Comparison of ENCODE assay signal across 9 cellular contexts in the genomic region with DNA sequence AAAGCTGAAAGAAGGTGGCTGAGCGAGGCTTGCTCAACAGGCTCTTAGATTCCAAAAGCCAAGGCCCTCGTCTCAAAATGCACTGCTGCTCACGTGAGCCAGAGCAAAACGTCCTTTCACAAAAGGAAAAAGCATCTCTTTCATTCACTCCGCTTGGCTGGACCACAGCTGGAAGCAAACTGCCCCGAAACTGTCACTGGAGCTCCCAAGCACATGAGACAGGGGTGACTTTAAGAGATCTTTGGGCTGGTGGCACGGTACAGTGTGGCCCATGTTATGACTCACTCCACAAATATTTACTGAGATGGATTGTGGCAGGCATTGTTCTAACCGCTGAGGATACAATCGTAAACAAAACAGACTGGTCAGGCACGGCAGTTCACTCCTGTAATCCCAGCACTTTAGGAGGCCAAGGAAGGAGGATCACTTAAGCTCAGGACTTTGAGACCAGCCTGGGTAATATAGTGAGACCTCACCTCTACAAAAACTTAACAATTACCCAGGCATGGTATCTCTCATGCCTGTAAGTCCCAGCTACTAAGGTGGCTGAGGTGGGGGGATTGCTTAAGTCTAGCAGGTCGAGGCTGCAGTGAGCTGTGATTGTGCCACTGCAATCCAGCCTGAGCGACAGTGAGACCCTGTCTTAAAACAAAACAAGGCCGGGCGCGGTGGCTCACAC. TPM values are rescaled to one million over a fixed set of nuclear protein-coding genes. Genes with fewer than 3 reads are reported as not detected.
DNase-seq lines count a peak whose midpoint lies in the region; ATAC-seq, FAIRE-seq and TF ChIP-seq lines count a peak whose summit lies in the region.
"Had no signal": no experiment of that assay in that cellular context is flagged by ENCODE, and none has a peak within 500 bp of the region (broad histone marks: within the 10 kb centered on the region; RNA-seq: fewer than 3 reads in every experiment).

No MANE protein-coding gene starts in this region.

- no peaks in the 10 kb centered on the region for H3K9me3 ChIP-seq in GM12878 (replicated peaks; ENCODE audit: control insufficient read depth, insufficient read depth, low read length)
- no peaks in the 10 kb centered on the region for H3K9me3 ChIP-seq in keratinocyte (ENCODE audit: control insufficient read depth, low read depth, low read length)
- H3K9me3 ChIP-seq in stomach, result no peaks in the 10 kb centered on the region
- no peaks in the 10 kb centered on the region for H3K9me3 ChIP-seq in WERI-Rb-1 (ENCODE audit: severe bottlenecking)

- TF ChIP-seq POLR2A in GM12878 (IDR thresholded peaks at IDR 0.05; ENCODE audit: low read depth, low read length) (no peak), stomach (IDR thresholded peaks at IDR 0.05) (no peak)

- POLR2A ChIA-PET in GM12878 (lab: Charles Lee), result interaction anchor here (0.7 to 6.3 kb wide), 6 partner anchors 21 to 723 kb away, joined by 3 to 69 read pairs (median 4); a partner anchor contains a TSS

- FAIRE-seq in GM12878 (lab: Jason Lieb, UNC) (no peak), keratinocyte (lab: Jason Lieb, UNC) (peak; percentile 49)

- in situ Hi-C loops in GM12878 (cut with MboI), result no loop called here

- H3K4me2 ChIP-seq in GM12878 (ENCODE audit: control insufficient read depth, insufficient read depth) (no peak overlapping the region), keratinocyte (ENCODE audit: control insufficient read depth, extremely low read depth, insufficient read depth, low read depth, low read length) (peak overlapping the region; percentile 58)

- peaks cover 2 to 9% (median 3%) of the 10 kb centered on the region in 3 donors for H3K27me3 Mint-ChIP-seq in CD14-positive monocyte (ENCODE audit: low read depth in 3 of 3)
- H3K27me3 Mint-ChIP-seq: memory B cell had no signal

- H4K20me1 ChIP-seq in GM12878 (ENCODE audit: control insufficient read depth, insufficient read depth) (no peaks in the 10 kb centered on the region), keratinocyte (ENCODE audit: control insufficient read depth, extremely low read depth, insufficient read depth, low read length) (no peaks in the 10 kb centered on the region)

- 89% methylated on average over 14 of the region's 15 CpGs for WGBS in GM12878 (ENCODE audit: insufficient coverage, insufficient replicate concordance, low lambda C conversion rate, missing lambda C conversion rate)
- 45 to 55% (median 46%) methylated on average over 14 to 15 of the region's 15 CpGs for WGBS in stomach, 5 donors

- H3K4me3 Mint-ChIP-seq in CD14-positive monocyte, result no peak overlapping the region
- H3K4me3 Mint-ChIP-seq: memory B cell had no signal

- DNase-seq in CD14-positive monocyte (ENCODE audit: low spot score) (peak; percentile 26), LHCN-M2 (ENCODE audit: low read depth) (peak; percentile 97), GM12878 (ENCODE audit: low read depth, low spot score) (no peak), keratinocyte (ENCODE audit: low read depth, low spot score) (no peak), stomach (peak; percentile 45), WERI-Rb-1 (no peak), SKM-1 (lab: John Stamatoyannopoulos, UW; ENCODE audit: unreplicated experiment) (no peak)

- BruUV-seq in GM12878 (replicated peaks; lab: Mats Ljungman, UMichigan), result no TSS peak

- no peaks in the 10 kb centered on the region for H3K9me1 ChIP-seq in keratinocyte (ENCODE audit: control insufficient read depth, extremely low read depth, insufficient read depth, low read length)

- H3K36me3 Mint-ChIP-seq in CD14-positive monocyte, result peaks cover 5 to 6% of the 10 kb centered on the region in 2 donors

- H3K27me3 ChIP-seq in GM12878 (replicated peaks in 1 of 2; ENCODE audit: control insufficient read depth in 2 of 2, insufficient read depth in 2 of 2, low read length in 1 of 2) (no peaks in the 10 kb centered on the region), keratinocyte (ENCODE audit: control insufficient read depth, extremely low read depth, insufficient read depth, low read length) (no peaks in the 10 kb centered on the region), stomach (no peaks in the 10 kb centered on the region), WERI-Rb-1 (ENCODE audit: insufficient read depth, low read depth, severe bottlenecking) (no peaks in the 10 kb centered on the region)

- H3K9ac ChIP-seq in GM12878 (ENCODE audit: control insufficient read depth, insufficient read depth, low read length) (no peak overlapping the region), keratinocyte (ENCODE audit: control insufficient read depth, extremely low read depth, insufficient read depth, low read length) (peak overlapping the region; percentile 33)

- H3K79me2 ChIP-seq in GM12878 (ENCODE audit: control insufficient read depth, insufficient read depth, low read length) (peaks cover 28% of the 10 kb centered on the region), keratinocyte (ENCODE audit: control insufficient read depth, insufficient read depth, low read length) (no peaks in the 10 kb centered on the region)

- peak overlapping the region in 1 of 7 donors; percentile 33 for H3K27ac Mint-ChIP-seq in CD14-positive monocyte

- H3K27ac ChIP-seq in GM12878 (ENCODE audit: control insufficient read depth, insufficient read depth) (peak overlapping the region; percentile 35), keratinocyte (ENCODE audit: control insufficient read depth, insufficient read depth, low read length) (peak overlapping the region; percentile 49), stomach (peak overlapping the region; percentile 42 to 95 (median 83)), WERI-Rb-1 (no peak overlapping the region)

- ATAC-seq in GM12878 (peak; percentile 7; the same call in 2 of the 3 replicates), GM21423 (IDR thresholded peaks at IDR 0.05; ENCODE audit: unreplicated experiment) (no peak)

- H2AFZ ChIP-seq in GM12878 (ENCODE audit: control insufficient read depth, low read depth, low read length), result no peak overlapping the region
- H2AFZ ChIP-seq in keratinocyte (ENCODE audit: control insufficient read depth, low read length), result no peak overlapping the region

- no peaks in the 10 kb centered on the region for H3K36me3 ChIP-seq in GM12878 (ENCODE audit: control insufficient read depth in 2 of 2, insufficient read depth in 2 of 2, low read length in 1 of 2)
- no peaks in the 10 kb centered on the region for H3K36me3 ChIP-seq in keratinocyte (ENCODE audit: control insufficient read depth in 2 of 2, extremely low read depth in 1 of 2, insufficient read depth in 2 of 2, low read length in 2 of 2)
- H3K36me3 ChIP-seq in stomach, result no peaks in the 10 kb centered on the region
- H3K36me3 ChIP-seq in WERI-Rb-1, result no peaks in the 10 kb centered on the region

- CTCF ChIA-PET in GM12878 (lab: Yijun Ruan, JAX), result interaction anchor here (5.1 kb wide), 1 partner anchor 25 kb away, joined by 23 read pairs; a partner anchor contains a TSS

- TF ChIP-seq EP300 in GM12878 (IDR thresholded peaks at IDR 0.05; ENCODE audit: borderline replicate concordance in 1 of 2, control insufficient read depth in 1 of 2, low read depth in 2 of 2, low read length in 2 of 2) (no peak), stomach (IDR thresholded peaks at IDR 0.05) (no peak)

- intact Hi-C loops in CD14-positive monocyte (cut with micrococcal nuclease) (no loop called here), GM12878 (cut with micrococcal nuclease; ENCODE audit: unreplicated experiment) (loop anchor here (5.0 kb wide), 1 partner anchor 34 kb away; no protein-coding TSS in a partner anchor), stomach (cut with DNase I; ENCODE audit: low total_unique reads) (no loop called here)

- H3K4me1 Mint-ChIP-seq in CD14-positive monocyte, result peaks cover 49% of the 10 kb centered on the region

- dilution Hi-C loops in keratinocyte (cut with MboI; ENCODE audit: extremely low pct_ligation_motif_present, low sequenced_read_pairs), result no loop called here

- H3K9me3 Mint-ChIP-seq in CD14-positive monocyte, result peaks cover 0 to 2% (median 0%) of the 10 kb centered on the region in 7 donors
- H3K9me3 Mint-ChIP-seq: memory B cell had no signal

- H3K4me1 ChIP-seq in GM12878 (ENCODE audit: control insufficient read depth, insufficient read depth, low read length) (peaks cover 52% of the 10 kb centered on the region), keratinocyte (ENCODE audit: control insufficient read depth, extremely low read depth, insufficient read depth, low read length) (peaks cover 51% of the 10 kb centered on the region), stomach (peaks cover 21 to 77% (median 67%) of the 10 kb centered on the region in 4 donors)

- H3K4me3 ChIP-seq in GM12878 (no peak overlapping the region), keratinocyte (ENCODE audit: control insufficient read depth in 2 of 3, extremely low read depth in 1 of 3, insufficient read depth in 2 of 3, low read depth in 1 of 3, low read length in 3 of 3) (no peak overlapping the region), stomach (no peak overlapping the region), WERI-Rb-1 (ENCODE audit: low read depth, low read length) (no peak overlapping the region)

- TF ChIP-seq RAD21 in GM12878 (IDR thresholded peaks at IDR 0.05; ENCODE audit: insufficient read depth, low read depth, low read length), result no peak

- RAD21 ChIA-PET in GM12878 (lab: Charles Lee; ENCODE audit: unreplicated experiment), result interaction anchor here (0.8 to 2.3 kb wide), 6 partner anchors 23 to 128 kb away, joined by 3 to 9 read pairs (median 4); a partner anchor contains a TSS

- TF ChIP-seq CTCF in CD14-positive monocyte (IDR thresholded peaks at IDR 0.05) (no peak), GM12878 (IDR thresholded peaks at IDR 0.05 in 2 of 3, conservative IDR thresholded peaks at IDR 0.05 in 1 of 3; ENCODE audit: control insufficient read depth in 2 of 3, extremely low read depth in 1 of 3, insufficient read depth in 1 of 3, low read depth in 3 of 3, low read length in 3 of 3) (no peak), keratinocyte (optimal IDR thresholded peaks at IDR 0.05 in 1 of 3, IDR thresholded peaks at IDR 0.05 in 1 of 3, conservative IDR thresholded peaks at IDR 0.05 in 1 of 3; ENCODE audit: extremely low read depth in 1 of 3, insufficient read depth in 2 of 3, low read length in 3 of 3) (no peak), stomach (IDR thresholded peaks at IDR 0.05) (no peak), WERI-Rb-1 (IDR thresholded peaks at IDR 0.05; ENCODE audit: low read depth, low read length) (no peak)

- SMC1A ChIA-PET in GM12878 (lab: Charles Lee; ENCODE audit: uncharacterized antibody, unreplicated experiment), result interaction anchor here (0.7 to 2.4 kb wide), 6 partner anchors 11 to 125 kb away, joined by 3 to 9 read pairs (median 4); no protein-coding TSS in a partner anchor

RNA-seq across cellular contexts. Expression of a gene that starts 3.6 kb away (rescaled TPM):
- polyA plus RNA-seq in CD14-positive monocyte (under 1 TPM; 0.43 to 0.62 TPM), GM12878 (2011; rRNA removed) (25.3 and 42.2 TPM in 2 replicates), GM12878 (2014; fragmentation: Illumina TruSeq; extraction: Trizol) (14.2 and 18.9 TPM in 2 replicates), GM12878 (2014; fragmentation: Nextera tagmentation; extraction: Ambion mirVana) (under 1 TPM; 0.15 to 0.27 TPM), GM12878 (2014; rRNA removed) (28.1 and 30.7 TPM in 2 replicates), GM12878 (2016; fragmentation: Nextera tagmentation; extraction: Ambion mirVana) (10 to 100 TPM; 10.0 to 12.6 TPM), keratinocyte (4.6 to 12.1 TPM (median 5.2 TPM) in 3 replicates), stomach (10 to 100 TPM in 2 of 3 donors, 1 to 10 TPM in 1; 6.0 to 24.8 (median 11.8) TPM)
- total RNA-seq in LHCN-M2 (2014; rRNA removed) (6.1 and 13.3 TPM in 2 replicates), GM12878 (2014; rRNA removed) (17.3 and 20.3 TPM in 2 replicates), GM12878 (2014; rRNA removed; fragmentation: Illumina TruSeq; extraction: Trizol) (11.7 and 13.5 TPM in 2 replicates), GM12878 (2021) (16.7 and 23.2 TPM in 2 replicates), stomach (10 to 100 TPM; 24.0 to 68.3 (median 30.0) TPM)
- polyA plus RNA-seq in LHCN-M2 (2012), result 3.7 TPM
- 187 and 240 TPM in 2 replicates for total RNA-seq in GM12878 (2013; cell fraction: nucleolus; rRNA removed)
- polyA plus RNA-seq in GM12878 (2011; ENCODE audit: low read depth), result 14.0 TPM
- polyA plus RNA-seq in GM12878 (2011; cell fraction: cytosol; rRNA removed), result 37.1 and 42.6 TPM in 2 replicates
- 377 and 471 TPM in 2 replicates for polyA plus RNA-seq in GM12878 (2011; cell fraction: nucleus; rRNA removed)
- polyA plus RNA-seq in GM12878 (2012), result 37.9 and 41.3 TPM in 2 replicates
- 69.2 and 114 TPM in 2 replicates for polyA minus RNA-seq in GM12878 (2011; rRNA and poly(A)+ RNA removed)
- polyA minus RNA-seq in GM12878 (2011; cell fraction: cytosol; rRNA and poly(A)+ RNA removed), result 15.9 and 17.0 TPM in 2 replicates
- 122 and 142 TPM in 2 replicates for polyA minus RNA-seq in GM12878 (2011; cell fraction: nucleus; rRNA and poly(A)+ RNA removed)
- polyA plus RNA-seq in keratinocyte (2011; ENCODE audit: low read depth), result 1.6 TPM
- polyA plus RNA-seq in keratinocyte (2011; cell fraction: cytosol; rRNA removed), result 1.4 and 2.3 TPM in 2 replicates
- 34.0 and 40.8 TPM in 2 replicates for polyA plus RNA-seq in keratinocyte (2011; cell fraction: nucleus; rRNA removed)
- polyA plus RNA-seq in keratinocyte (2012; ENCODE audit: low replicate concordance), result 3.2 and 9.8 TPM in 2 replicates
- polyA minus RNA-seq in keratinocyte, result 4.4 to 20.7 TPM (median 14.4 TPM) in 3 replicates
- 5.0 TPM for polyA minus RNA-seq in keratinocyte (2011; cell fraction: cytosol; rRNA and poly(A)+ RNA removed)
- 16.8 and 27.8 TPM in 2 replicates for polyA minus RNA-seq in keratinocyte (2011; cell fraction: nucleus; rRNA and poly(A)+ RNA removed)

RNA-seq across cellular contexts. Expression of a gene that starts 23.7 kb away (rescaled TPM):
- polyA plus RNA-seq in CD14-positive monocyte, result 1 to 10 TPM; 1.5 to 2.0 TPM
- 29.3 and 31.7 TPM in 2 replicates for total RNA-seq in LHCN-M2 (2014; rRNA removed)
- polyA plus RNA-seq in LHCN-M2 (2012), result 14.2 TPM
- total RNA-seq in GM12878 (2013; cell fraction: nucleolus; rRNA removed), result 6.2 and 10.1 TPM in 2 replicates
- total RNA-seq in GM12878 (2014; rRNA removed), result 1.0 and 1.1 TPM in 2 replicates
- 0.54 and 0.88 TPM in 2 replicates for total RNA-seq in GM12878 (2014; rRNA removed; fragmentation: Illumina TruSeq; extraction: Trizol)
- 0.87 and 1.4 TPM in 2 replicates for total RNA-seq in GM12878 (2021)
- polyA plus RNA-seq in GM12878 (2011; ENCODE audit: low read depth), result 0.91 TPM
- polyA plus RNA-seq in GM12878 (2011; rRNA removed), result 1.9 and 2.3 TPM in 2 replicates
- 2.7 and 3.2 TPM in 2 replicates for polyA plus RNA-seq in GM12878 (2011; cell fraction: cytosol; rRNA removed)
- polyA plus RNA-seq in GM12878 (2011; cell fraction: nucleus; rRNA removed), result 1.8 TPM in 2 replicates
- 2.4 and 4.9 TPM in 2 replicates for polyA plus RNA-seq in GM12878 (2012)
- polyA plus RNA-seq in GM12878 (2014; fragmentation: Illumina TruSeq; extraction: Trizol), result 0.57 and 0.81 TPM in 2 replicates
- under 1 TPM in 1 of 2 experiments, not detected in 1; 0.22 TPM for polyA plus RNA-seq in GM12878 (2014; fragmentation: Nextera tagmentation; extraction: Ambion mirVana)
- 1.0 and 1.3 TPM in 2 replicates for polyA plus RNA-seq in GM12878 (2014; rRNA removed)
- under 1 TPM; 0.32 to 0.78 TPM for polyA plus RNA-seq in GM12878 (2016; fragmentation: Nextera tagmentation; extraction: Ambion mirVana)
- 0.80 and 1.8 TPM in 2 replicates for polyA minus RNA-seq in GM12878 (2011; rRNA and poly(A)+ RNA removed)
- 0.62 and 2.9 TPM in 2 replicates for polyA minus RNA-seq in GM12878 (2011; cell fraction: cytosol; rRNA and poly(A)+ RNA removed)
- polyA minus RNA-seq in GM12878 (2011; cell fraction: nucleus; rRNA and poly(A)+ RNA removed), result 2.2 and 2.4 TPM in 2 replicates
- 8.6 to 10.5 TPM (median 10.5 TPM) in 3 replicates for polyA plus RNA-seq in keratinocyte
- polyA plus RNA-seq in keratinocyte (2011; ENCODE audit: low read depth), result 29.6 TPM
- polyA plus RNA-seq in keratinocyte (2011; cell fraction: cytosol; rRNA removed), result 7.0 and 9.8 TPM in 2 replicates
- 12.7 and 15.8 TPM in 2 replicates for polyA plus RNA-seq in keratinocyte (2011; cell fraction: nucleus; rRNA removed)
- polyA plus RNA-seq in keratinocyte (2012; ENCODE audit: low replicate concordance), result 12.2 and 74.2 TPM in 2 replicates
- 3.1 to 3.9 TPM (median 3.5 TPM) in 3 replicates for polyA minus RNA-seq in keratinocyte
- 12.3 TPM for polyA minus RNA-seq in keratinocyte (2011; cell fraction: cytosol; rRNA and poly(A)+ RNA removed)
- 8.0 and 8.1 TPM in 2 replicates for polyA minus RNA-seq in keratinocyte (2011; cell fraction: nucleus; rRNA and poly(A)+ RNA removed)
- total RNA-seq in stomach, result 100 to 1,000 TPM in 2 of 5 donors, 10 to 100 TPM in 1, 1 to 10 TPM in 1, under 1 TPM in 1; 0.58 to 130 (median 58.9) TPM
- 10 to 100 TPM; 16.0 to 65.7 (median 35.7) TPM for polyA plus RNA-seq in stomach

Comparison
In these comparisons a context has a peak if more than half of its experiments do, and no peak if none do; other contexts are left out.
1. DNase-seq: peak in CD14-positive monocyte (single experiment), LHCN-M2 (single experiment) and stomach (single experiment); none in GM12878 (single experiment), keratinocyte (single experiment), WERI-Rb-1 (single experiment) and SKM-1 (single experiment).